Comparison of ENCODE assay signal across 1 cellular context in the genomic region with DNA sequence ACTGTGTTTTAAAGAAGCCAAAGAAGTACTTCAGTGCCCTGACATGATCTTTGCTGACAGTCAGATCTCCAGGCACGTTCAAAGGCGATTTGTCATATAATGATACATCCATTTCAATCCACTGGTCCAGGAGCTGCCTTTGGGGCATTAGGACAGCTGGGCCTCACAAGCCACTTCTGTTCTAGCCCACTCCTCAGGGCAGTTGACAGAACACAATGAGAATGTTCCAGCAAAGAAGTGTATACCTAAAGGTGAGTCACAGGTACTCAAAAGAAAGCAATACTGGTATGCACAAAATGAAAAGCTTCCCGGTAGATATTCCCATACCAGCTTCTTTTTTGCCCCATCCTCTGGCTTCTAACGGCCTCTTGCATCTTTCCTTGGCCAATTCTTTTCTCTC.
TF ChIP-seq lines count a peak whose summit lies in the region.

No MANE protein-coding gene starts in this region.

TF ChIP-seq in HepG2, 621 proteins besides CTCF, POLR2A, EP300 and RAD21:
- TF ChIP-seq NFRKB (IDR thresholded peaks at IDR 0.05) (no peak), CERS6 (CRISPR knock-in tag; IDR thresholded peaks at IDR 0.05) (no peak), KLF15 (CRISPR knock-in tag; IDR thresholded peaks at IDR 0.05; ENCODE audit: borderline replicate concordance) (no peak), ZKSCAN8 (CRISPR knock-in tag; IDR thresholded peaks at IDR 0.05; ENCODE audit: borderline replicate concordance) (no peak), HNRNPL (IDR thresholded peaks at IDR 0.05; ENCODE audit: low read depth, low read length) (no peak), BRF2 (CRISPR knock-in tag; IDR thresholded peaks at IDR 0.05) (no peak), SMC3 (IDR thresholded peaks at IDR 0.05; ENCODE audit: low read length) (no peak), ZNF616 (CRISPR knock-in tag; IDR thresholded peaks at IDR 0.05; ENCODE audit: low read depth) (no peak), POLR2AphosphoS2 (IDR thresholded peaks at IDR 0.05; ENCODE audit: low read depth, low read length) (no peak), REPIN1 (CRISPR knock-in tag; IDR thresholded peaks at IDR 0.05; ENCODE audit: borderline replicate concordance, low read depth) (no peak), ZNF569 (CRISPR knock-in tag; IDR thresholded peaks at IDR 0.05; ENCODE audit: borderline replicate concordance) (no peak), SMAD9 (CRISPR knock-in tag; IDR thresholded peaks at IDR 0.05) (no peak), ZNF296 (CRISPR knock-in tag; conservative IDR thresholded peaks at IDR 0.05) (no peak), MYNN (CRISPR knock-in tag; IDR thresholded peaks at IDR 0.05; ENCODE audit: low read depth) (no peak), ZSCAN25 (CRISPR knock-in tag; IDR thresholded peaks at IDR 0.05) (no peak), ZNF329 (CRISPR knock-in tag; IDR thresholded peaks at IDR 0.05; ENCODE audit: low read depth) (no peak)
- TF ChIP-seq, protein P1, sequence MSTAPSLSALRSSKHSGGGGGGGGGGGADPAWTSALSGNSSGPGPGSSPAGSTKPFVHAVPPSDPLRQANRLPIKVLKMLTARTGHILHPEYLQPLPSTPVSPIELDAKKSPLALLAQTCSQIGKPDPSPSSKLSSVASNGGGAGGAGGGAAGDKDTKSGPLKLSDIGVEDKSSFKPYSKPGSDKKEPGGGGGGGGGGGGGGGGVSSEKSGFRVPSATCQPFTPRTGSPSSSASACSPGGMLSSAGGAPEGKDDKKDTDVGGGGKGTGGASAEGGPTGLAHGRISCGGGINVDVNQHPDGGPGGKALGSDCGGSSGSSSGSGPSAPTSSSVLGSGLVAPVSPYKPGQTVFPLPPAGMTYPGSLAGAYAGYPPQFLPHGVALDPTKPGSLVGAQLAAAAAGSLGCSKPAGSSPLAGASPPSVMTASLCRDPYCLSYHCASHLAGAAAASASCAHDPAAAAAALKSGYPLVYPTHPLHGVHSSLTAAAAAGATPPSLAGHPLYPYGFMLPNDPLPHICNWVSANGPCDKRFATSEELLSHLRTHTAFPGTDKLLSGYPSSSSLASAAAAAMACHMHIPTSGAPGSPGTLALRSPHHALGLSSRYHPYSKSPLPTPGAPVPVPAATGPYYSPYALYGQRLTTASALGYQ (CRISPR knock-in tag; IDR thresholded peaks at IDR 0.05) = no peak
